ENCODE assay signal across 1 cellular context in the genomic region with DNA sequence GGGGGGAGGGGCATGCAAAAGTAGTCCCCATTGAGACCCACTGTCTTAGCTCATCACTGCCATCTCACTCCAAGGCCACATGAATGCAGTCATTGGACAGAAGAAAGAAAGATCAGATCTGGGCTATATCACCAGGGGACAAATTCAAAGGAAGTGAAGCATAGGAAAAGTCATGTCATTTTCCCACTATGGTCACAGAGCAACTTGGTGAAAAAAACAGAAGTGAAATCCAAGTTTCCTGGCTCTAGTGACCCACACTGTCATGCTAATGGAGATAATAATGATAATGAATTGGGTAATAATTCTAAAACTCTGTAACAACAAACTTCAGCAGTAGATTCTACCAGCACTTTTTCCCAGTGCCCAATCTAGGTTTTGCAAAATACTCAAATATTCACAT.
A peak's percentile ranks its signal among the peaks of the same experiment; 100 is the strongest.
TF ChIP-seq lines count a peak whose summit lies in the region.

No MANE protein-coding gene starts in this region.

TF ChIP-seq in GM12878, 131 proteins besides CTCF, POLR2A, EP300 and RAD21 (continued from another document):
- TF ChIP-seq, protein P1, sequence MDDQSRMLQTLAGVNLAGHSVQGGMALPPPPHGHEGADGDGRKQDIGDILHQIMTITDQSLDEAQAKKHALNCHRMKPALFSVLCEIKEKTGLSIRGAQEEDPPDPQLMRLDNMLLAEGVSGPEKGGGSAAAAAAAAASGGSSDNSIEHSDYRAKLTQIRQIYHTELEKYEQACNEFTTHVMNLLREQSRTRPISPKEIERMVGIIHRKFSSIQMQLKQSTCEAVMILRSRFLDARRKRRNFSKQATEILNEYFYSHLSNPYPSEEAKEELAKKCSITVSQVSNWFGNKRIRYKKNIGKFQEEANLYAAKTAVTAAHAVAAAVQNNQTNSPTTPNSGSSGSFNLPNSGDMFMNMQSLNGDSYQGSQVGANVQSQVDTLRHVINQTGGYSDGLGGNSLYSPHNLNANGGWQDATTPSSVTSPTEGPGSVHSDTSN (IDR thresholded peaks at IDR 0.05; ENCODE audit: insufficient replicate concordance, low read depth, low read length): no peak
- TF ChIP-seq CHD1 (IDR thresholded peaks at IDR 0.05; ENCODE audit: low read depth, low read length): no peak
- no peak for TF ChIP-seq NR2C1 (IDR thresholded peaks at IDR 0.05)
- no peak for TF ChIP-seq SUPT20H (IDR thresholded peaks at IDR 0.05; ENCODE audit: borderline replicate concordance, control insufficient read depth, low read depth, low read length)
- TF ChIP-seq, protein P2, sequence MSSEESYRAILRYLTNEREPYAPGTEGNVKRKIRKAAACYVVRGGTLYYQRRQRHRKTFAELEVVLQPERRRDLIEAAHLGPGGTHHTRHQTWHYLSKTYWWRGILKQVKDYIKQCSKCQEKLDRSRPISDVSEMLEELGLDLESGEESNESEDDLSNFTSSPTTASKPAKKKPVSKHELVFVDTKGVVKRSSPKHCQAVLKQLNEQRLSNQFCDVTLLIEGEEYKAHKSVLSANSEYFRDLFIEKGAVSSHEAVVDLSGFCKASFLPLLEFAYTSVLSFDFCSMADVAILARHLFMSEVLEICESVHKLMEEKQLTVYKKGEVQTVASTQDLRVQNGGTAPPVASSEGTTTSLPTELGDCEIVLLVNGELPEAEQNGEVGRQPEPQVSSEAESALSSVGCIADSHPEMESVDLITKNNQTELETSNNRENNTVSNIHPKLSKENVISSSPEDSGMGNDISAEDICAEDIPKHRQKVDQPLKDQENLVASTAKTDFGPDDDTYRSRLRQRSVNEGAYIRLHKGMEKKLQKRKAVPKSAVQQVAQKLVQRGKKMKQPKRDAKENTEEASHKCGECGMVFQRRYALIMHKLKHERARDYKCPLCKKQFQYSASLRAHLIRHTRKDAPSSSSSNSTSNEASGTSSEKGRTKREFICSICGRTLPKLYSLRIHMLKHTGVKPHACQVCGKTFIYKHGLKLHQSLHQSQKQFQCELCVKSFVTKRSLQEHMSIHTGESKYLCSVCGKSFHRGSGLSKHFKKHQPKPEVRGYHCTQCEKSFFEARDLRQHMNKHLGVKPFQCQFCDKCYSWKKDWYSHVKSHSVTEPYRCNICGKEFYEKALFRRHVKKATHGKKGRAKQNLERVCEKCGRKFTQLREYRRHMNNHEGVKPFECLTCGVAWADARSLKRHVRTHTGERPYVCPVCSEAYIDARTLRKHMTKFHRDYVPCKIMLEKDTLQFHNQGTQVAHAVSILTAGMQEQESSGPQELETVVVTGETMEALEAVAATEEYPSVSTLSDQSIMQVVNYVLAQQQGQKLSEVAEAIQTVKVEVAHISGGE (CRISPR knock-in tag; IDR thresholded peaks at IDR 0.05): no peak
- TF ChIP-seq, protein P3, sequence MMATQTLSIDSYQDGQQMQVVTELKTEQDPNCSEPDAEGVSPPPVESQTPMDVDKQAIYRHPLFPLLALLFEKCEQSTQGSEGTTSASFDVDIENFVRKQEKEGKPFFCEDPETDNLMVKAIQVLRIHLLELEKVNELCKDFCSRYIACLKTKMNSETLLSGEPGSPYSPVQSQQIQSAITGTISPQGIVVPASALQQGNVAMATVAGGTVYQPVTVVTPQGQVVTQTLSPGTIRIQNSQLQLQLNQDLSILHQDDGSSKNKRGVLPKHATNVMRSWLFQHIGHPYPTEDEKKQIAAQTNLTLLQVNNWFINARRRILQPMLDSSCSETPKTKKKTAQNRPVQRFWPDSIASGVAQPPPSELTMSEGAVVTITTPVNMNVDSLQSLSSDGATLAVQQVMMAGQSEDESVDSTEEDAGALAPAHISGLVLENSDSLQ (IDR thresholded peaks at IDR 0.05): no peak
- TF ChIP-seq CHD2 (IDR thresholded peaks at IDR 0.05; ENCODE audit: borderline replicate concordance, low read depth, low read length): no peak
- TF ChIP-seq DPF2 (IDR thresholded peaks at IDR 0.05): no peak
- TF ChIP-seq, protein P4, sequence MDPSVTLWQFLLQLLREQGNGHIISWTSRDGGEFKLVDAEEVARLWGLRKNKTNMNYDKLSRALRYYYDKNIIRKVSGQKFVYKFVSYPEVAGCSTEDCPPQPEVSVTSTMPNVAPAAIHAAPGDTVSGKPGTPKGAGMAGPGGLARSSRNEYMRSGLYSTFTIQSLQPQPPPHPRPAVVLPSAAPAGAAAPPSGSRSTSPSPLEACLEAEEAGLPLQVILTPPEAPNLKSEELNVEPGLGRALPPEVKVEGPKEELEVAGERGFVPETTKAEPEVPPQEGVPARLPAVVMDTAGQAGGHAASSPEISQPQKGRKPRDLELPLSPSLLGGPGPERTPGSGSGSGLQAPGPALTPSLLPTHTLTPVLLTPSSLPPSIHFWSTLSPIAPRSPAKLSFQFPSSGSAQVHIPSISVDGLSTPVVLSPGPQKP (IDR thresholded peaks at IDR 0.05; ENCODE audit: low read depth, low read length): no peak
- TF ChIP-seq FOXK2 (IDR thresholded peaks at IDR 0.05): no peak
- peak; percentile 47; the same call in 1 of the 2 replicates for TF ChIP-seq SPI1 (IDR thresholded peaks at IDR 0.05; ENCODE audit: borderline replicate concordance, insufficient read depth, low read depth, low read length)
- TF ChIP-seq IKZF2 (IDR thresholded peaks at IDR 0.05): peak; percentile 28 to 43; a peak in 1 of 4 replicates
- TF ChIP-seq, protein P5, sequence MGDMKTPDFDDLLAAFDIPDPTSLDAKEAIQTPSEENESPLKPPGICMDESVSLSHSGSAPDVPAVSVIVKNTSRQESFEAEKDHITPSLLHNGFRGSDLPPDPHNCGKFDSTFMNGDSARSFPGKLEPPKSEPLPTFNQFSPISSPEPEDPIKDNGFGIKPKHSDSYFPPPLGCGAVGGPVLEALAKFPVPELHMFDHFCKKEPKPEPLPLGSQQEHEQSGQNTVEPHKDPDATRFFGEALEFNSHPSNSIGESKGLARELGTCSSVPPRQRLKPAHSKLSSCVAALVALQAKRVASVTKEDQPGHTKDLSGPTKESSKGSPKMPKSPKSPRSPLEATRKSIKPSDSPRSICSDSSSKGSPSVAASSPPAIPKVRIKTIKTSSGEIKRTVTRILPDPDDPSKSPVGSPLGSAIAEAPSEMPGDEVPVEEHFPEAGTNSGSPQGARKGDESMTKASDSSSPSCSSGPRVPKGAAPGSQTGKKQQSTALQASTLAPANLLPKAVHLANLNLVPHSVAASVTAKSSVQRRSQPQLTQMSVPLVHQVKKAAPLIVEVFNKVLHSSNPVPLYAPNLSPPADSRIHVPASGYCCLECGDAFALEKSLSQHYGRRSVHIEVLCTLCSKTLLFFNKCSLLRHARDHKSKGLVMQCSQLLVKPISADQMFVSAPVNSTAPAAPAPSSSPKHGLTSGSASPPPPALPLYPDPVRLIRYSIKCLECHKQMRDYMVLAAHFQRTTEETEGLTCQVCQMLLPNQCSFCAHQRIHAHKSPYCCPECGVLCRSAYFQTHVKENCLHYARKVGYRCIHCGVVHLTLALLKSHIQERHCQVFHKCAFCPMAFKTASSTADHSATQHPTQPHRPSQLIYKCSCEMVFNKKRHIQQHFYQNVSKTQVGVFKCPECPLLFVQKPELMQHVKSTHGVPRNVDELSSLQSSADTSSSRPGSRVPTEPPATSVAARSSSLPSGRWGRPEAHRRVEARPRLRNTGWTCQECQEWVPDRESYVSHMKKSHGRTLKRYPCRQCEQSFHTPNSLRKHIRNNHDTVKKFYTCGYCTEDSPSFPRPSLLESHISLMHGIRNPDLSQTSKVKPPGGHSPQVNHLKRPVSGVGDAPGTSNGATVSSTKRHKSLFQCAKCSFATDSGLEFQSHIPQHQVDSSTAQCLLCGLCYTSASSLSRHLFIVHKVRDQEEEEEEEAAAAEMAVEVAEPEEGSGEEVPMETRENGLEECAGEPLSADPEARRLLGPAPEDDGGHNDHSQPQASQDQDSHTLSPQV (IDR thresholded peaks at IDR 0.05): no peak
